In genomic region chr5:23007226-23007625, GRCh38 we compare ENCODE assay signal across 13 cellular contexts.
"Had no signal": no experiment of that assay in that cellular context is flagged by ENCODE, and none has a peak within 500 bp of the region (broad histone marks: within the 10 kb centered on the region; RNA-seq: fewer than 3 reads in every experiment).

No MANE protein-coding gene starts in this region.

- DNase-seq: activated CD4-positive, alpha-beta T cell treated with anti-CD3 and anti-CD28 coated beads for 1 hour; activated CD4-positive, alpha-beta T cell treated with anti-CD3 and anti-CD28 coated beads, Interleukin-2, amount 50 U/mL, for 48 hours; activated gamma-delta T cell; activated T-cell treated with anti-CD3 and anti-CD28 coated beads, Interleukin-2, amount 50 U/mL, for 48 hours; amygdala; brain microvascular endothelial cell; esophagus squamous epithelium; naive B cell; pancreas; T-cell; T1000 had no signal

- H3K27ac ChIP-seq: brain microvascular endothelial cell, esophagus squamous epithelium, heart left ventricle, pancreas, tibial nerve had no signal

- H3K4me3 ChIP-seq: esophagus squamous epithelium, heart left ventricle, pancreas, tibial nerve had no signal

- H3K4me1 ChIP-seq: heart left ventricle, pancreas, tibial nerve had no signal

- H3K36me3 ChIP-seq: brain microvascular endothelial cell, esophagus squamous epithelium, heart left ventricle, pancreas, tibial nerve had no signal

- H3K27me3 ChIP-seq: brain microvascular endothelial cell, esophagus squamous epithelium, heart left ventricle, pancreas, tibial nerve had no signal

- H3K9me3 ChIP-seq: esophagus squamous epithelium, heart left ventricle, pancreas, tibial nerve had no signal
